Comparison of ENCODE assay signal across 16 cellular contexts in the genomic region with DNA sequence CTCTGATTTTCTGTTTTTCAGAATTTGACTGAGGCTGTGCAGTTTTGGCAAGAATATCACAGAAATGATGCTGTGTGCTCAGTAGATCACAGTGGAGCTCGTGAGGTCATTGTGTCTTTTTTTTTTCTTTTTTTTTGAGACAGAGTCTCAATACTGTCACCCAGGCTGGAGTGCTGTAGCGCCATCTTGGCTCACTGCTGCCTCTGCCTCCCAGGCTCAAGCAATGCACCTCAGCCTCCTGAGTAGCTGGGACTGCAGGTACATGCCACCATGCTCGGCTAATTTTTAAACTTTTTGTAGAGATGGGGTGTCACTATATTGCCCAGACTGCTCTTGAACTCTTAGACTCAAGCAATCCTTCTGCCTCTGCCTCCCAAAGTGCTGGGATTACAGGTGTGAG.
DNase-seq lines count a peak whose midpoint lies in the region; ATAC-seq, FAIRE-seq and TF ChIP-seq lines count a peak whose summit lies in the region.
"Had no signal": no experiment of that assay in that cellular context is flagged by ENCODE, and none has a peak within 500 bp of the region (broad histone marks: within the 10 kb centered on the region; RNA-seq: fewer than 3 reads in every experiment).

No MANE protein-coding gene starts in this region.

- intact Hi-C loops in IMR-90 (cut with micrococcal nuclease) = no loop called here

- H2BK5ac ChIP-seq in IMR-90 (ENCODE audit: low read depth, low read length, poor library complexity, severe bottlenecking) = peak overlapping the region; percentile 32
- H2BK5ac ChIP-seq in H1 (ENCODE audit: low read depth, low read length) = no peak overlapping the region

- TF ChIP-seq RAD21 in IMR-90 (IDR thresholded peaks at IDR 0.05; ENCODE audit: low read length) = no peak
- TF ChIP-seq RAD21 in H1 (IDR thresholded peaks at IDR 0.05 in 1 of 2, conservative IDR thresholded peaks at IDR 0.05 in 1 of 2; ENCODE audit: low read depth in 2 of 2, low read length in 2 of 2) = peak; percentile 24 to 38; a peak in 3 of 4 replicates

- peaks cover 18% of the 10 kb centered on the region for H3K4me1 Mint-ChIP-seq in GM23338
- H3K4me1 Mint-ChIP-seq: CD14-positive monocyte; CD4-positive, alpha-beta memory T cell had no signal

- peaks cover 7% of the 10 kb centered on the region; the same call in 1 of the 2 replicates for H3K9me1 ChIP-seq in IMR-90 (ENCODE audit: insufficient read depth, low read length)

- H2BK120ac ChIP-seq in IMR-90 (ENCODE audit: low read depth, low read length) (peak overlapping the region; percentile 38), H1 (replicated peaks; ENCODE audit: low read depth, low read length) (no peak overlapping the region)

- no peaks in the 10 kb centered on the region for H3K9me3 Mint-ChIP-seq in GM23338

- BruUV-seq in IMR-90 (replicated peaks; lab: Mats Ljungman, UMichigan) = no TSS peak

- H3K36me3 Mint-ChIP-seq in GM23338 (ENCODE audit: low read depth) = no peaks in the 10 kb centered on the region
- H3K36me3 Mint-ChIP-seq: CD14-positive monocyte; CD4-positive, alpha-beta memory T cell had no signal

- TF ChIP-seq POLR2A in IMR-90 (IDR thresholded peaks at IDR 0.05; ENCODE audit: low read depth, low read length) = no peak
- no peak for TF ChIP-seq POLR2A in H1 (IDR thresholded peaks at IDR 0.05; ENCODE audit: control extremely low read depth in 1 of 2, low read depth in 2 of 2, low read length in 2 of 2)

- H3K9ac ChIP-seq in IMR-90 (ENCODE audit: low read depth, low read length) (no peak overlapping the region), H1 (replicated peaks in 1 of 4; ENCODE audit: extremely low read depth in 1 of 4, low read depth in 3 of 4, low read length in 3 of 4) (no peak overlapping the region)
- H3K9ac ChIP-seq: BLaER1 had no signal

- dilution Hi-C loops in IMR-90 (cut with HindIII; ENCODE audit: low sequenced_read_pairs, unreplicated experiment) = no loop called here

- H3F3A ChIP-seq in GM23338 (replicated peaks; ENCODE audit: low read depth) = no peaks in the 10 kb centered on the region

- peak overlapping the region; percentile 17; the same call in 1 of the 2 replicates for H3K4ac ChIP-seq in IMR-90 (ENCODE audit: low read depth, low read length)
- H3K4ac ChIP-seq in H1 (replicated peaks; ENCODE audit: insufficient read length, low read depth, low read length) = no peak overlapping the region

- H3K23ac ChIP-seq in IMR-90 (ENCODE audit: low read depth, low read length) = peak overlapping the region; percentile 64; the same call in 1 of the 2 replicates
- H3K23ac ChIP-seq in H1 (ENCODE audit: insufficient read length) = no peak overlapping the region

- H3K36me3 ChIP-seq in GM23338 (ENCODE audit: insufficient read depth) (no peaks in the 10 kb centered on the region), IMR-90 (ENCODE audit: control insufficient read depth, insufficient read depth, low read length) (no peaks in the 10 kb centered on the region), H1 (ENCODE audit: control insufficient read depth in 2 of 4, insufficient read depth in 4 of 4, low read length in 3 of 4) (no peaks in the 10 kb centered on the region), iPS DF 6.9 (ENCODE audit: control insufficient read depth, insufficient read depth, low read length) (no peaks in the 10 kb centered on the region)
- H3K36me3 ChIP-seq: BLaER1 had no signal

- H3K27ac ChIP-seq in GM23338 (ENCODE audit: low read depth) (no peak overlapping the region), IMR-90 (ENCODE audit: insufficient read depth, low read length) (no peak overlapping the region), H1 (ENCODE audit: low read depth, low read length) (no peak overlapping the region), iPS DF 6.9 (ENCODE audit: low read length) (no peak overlapping the region)
- H3K27ac ChIP-seq: BLaER1 had no signal

- H3K4me1 ChIP-seq in GM23338 (ENCODE audit: insufficient read depth) = peaks cover 4% of the 10 kb centered on the region
- H3K4me1 ChIP-seq in IMR-90 (ENCODE audit: control insufficient read depth, insufficient read depth, low read length) = peaks cover 9% of the 10 kb centered on the region; the same call in 1 of the 2 replicates
- peaks cover 0 to 4% (median under 1%) of the 10 kb centered on the region in 4 experiments; a peak in 3 of 7 replicates for H3K4me1 ChIP-seq in H1 (replicated peaks in 1 of 4; ENCODE audit: control insufficient read depth in 3 of 4, insufficient read depth in 4 of 4, low read length in 3 of 4)
- no peaks in the 10 kb centered on the region for H3K4me1 ChIP-seq in iPS DF 6.9 (ENCODE audit: control insufficient read depth, insufficient read depth, low read length)

- no peak overlapping the region; the same call in 1 of the 2 replicates for H4K5ac ChIP-seq in IMR-90 (ENCODE audit: low read depth, low read length)
- H4K5ac ChIP-seq in H1 (ENCODE audit: insufficient read length, low read depth, low read length) = no peak overlapping the region

- no peak overlapping the region for H2BK12ac ChIP-seq in H1 (ENCODE audit: low read depth, low read length)

- POLR2A ChIA-PET in IMR-90 (lab: Charles Lee; ENCODE audit: unreplicated experiment) = no interaction called here
- POLR2A ChIA-PET in H1 (lab: Charles Lee; ENCODE audit: partially characterized antibody) = no interaction called here

- TF ChIP-seq EP300 in H1 (IDR thresholded peaks at IDR 0.05; ENCODE audit: borderline replicate concordance in 1 of 2, low read depth in 2 of 2, low read length in 2 of 2) = no peak

- no peaks in the 10 kb centered on the region for H3K9me3 ChIP-seq in IMR-90 (ENCODE audit: control insufficient read depth, insufficient read depth, low read length)
- no peaks in the 10 kb centered on the region for H3K9me3 ChIP-seq in H1 (ENCODE audit: insufficient read depth in 2 of 2, low read depth in 1 of 2, low read length in 1 of 2)
- H3K9me3 ChIP-seq in iPS DF 6.9 (ENCODE audit: control insufficient read depth, insufficient read depth, low read length) = no peaks in the 10 kb centered on the region
- H3K9me3 ChIP-seq: BLaER1 had no signal

- TF ChIP-seq CTCF in GM23338 (conservative IDR thresholded peaks at IDR 0.05; ENCODE audit: low read depth in 2 of 2) = peak; percentile 32 to 42
- no peak for TF ChIP-seq CTCF in IMR-90 (conservative IDR thresholded peaks at IDR 0.05; ENCODE audit: low read depth, low read length)
- TF ChIP-seq CTCF in H1 (IDR thresholded peaks at IDR 0.05; ENCODE audit: control extremely low read depth in 1 of 3, insufficient read depth in 1 of 3, low read depth in 1 of 3, low read length in 3 of 3) = peak; percentile 23 to 39 (median 32); a peak in 3 of 4 replicates

- H2AK5ac ChIP-seq in IMR-90 (ENCODE audit: low read depth, low read length) = peak overlapping the region; percentile 46
- H2AK5ac ChIP-seq in H1 (ENCODE audit: low read depth, low read length) = no peak overlapping the region

- peaks cover 0 to 9% of the 10 kb centered on the region in 2 experiments; a peak in 1 of 4 replicates for H3K79me1 ChIP-seq in IMR-90 (ENCODE audit: low read depth in 1 of 2, low read length in 2 of 2)
- H3K79me1 ChIP-seq in H1 (ENCODE audit: low read depth, low read length) = no peaks in the 10 kb centered on the region

- H3K27me3 Mint-ChIP-seq in GM23338 (ENCODE audit: insufficient read depth, low read depth, poor library complexity) = peaks cover 2% of the 10 kb centered on the region
- H3K27me3 Mint-ChIP-seq: CD4-positive, alpha-beta memory T cell had no signal

- in situ Hi-C loops in IMR-90 (cut with MboI; ENCODE audit: low sequenced_read_pairs) = no loop called here

- 80% methylated on average over 1 of the region's 3 CpGs; no CpG with 5 or more reads in 1 of the 2 experiments for WGBS in IMR-90 (ENCODE audit: extremely low coverage in 2 of 2, insufficient read length in 1 of 2), 2 experiments
- 88% methylated on average over 3 of the region's 3 CpGs; no CpG with 5 or more reads in 1 of the 2 experiments for WGBS in H1 (ENCODE audit: extremely low coverage in 1 of 2, insufficient coverage in 1 of 2, insufficient read length in 1 of 2, insufficient replicate concordance in 2 of 2, low coverage in 1 of 2, low lambda C conversion rate in 2 of 2, missing lambda C conversion rate in 1 of 2), 2 experiments
- WGBS in iPS DF 6.9 (ENCODE audit: insufficient coverage, insufficient read length) = no CpG with 5 or more reads among the region's 3 CpGs

- no peaks in the 10 kb centered on the region for H3K9me2 ChIP-seq in GM23338 (ENCODE audit: insufficient read depth)

- H3K27me3 ChIP-seq in GM23338 (ENCODE audit: insufficient read depth) (no peaks in the 10 kb centered on the region), IMR-90 (ENCODE audit: control insufficient read depth, insufficient read depth, low read length) (no peaks in the 10 kb centered on the region), H1 (replicated peaks in 1 of 4; ENCODE audit: control insufficient read depth in 3 of 4, extremely low read depth in 1 of 4, insufficient read depth in 3 of 4, low read length in 3 of 4) (no peaks in the 10 kb centered on the region), iPS DF 6.9 (ENCODE audit: control insufficient read depth, insufficient read depth, low read length) (no peaks in the 10 kb centered on the region)
- H3K27me3 ChIP-seq: BLaER1 had no signal

- H4K20me1 ChIP-seq in GM23338 (replicated peaks; ENCODE audit: insufficient read depth) (no peaks in the 10 kb centered on the region), IMR-90 (ENCODE audit: insufficient read depth, low read length) (no peaks in the 10 kb centered on the region), H1 (replicated peaks in 1 of 2; ENCODE audit: control insufficient read depth in 1 of 2, insufficient read depth in 2 of 2, low read length in 2 of 2) (no peaks in the 10 kb centered on the region)
- H4K20me1 ChIP-seq: BLaER1 had no signal

- H2BK20ac ChIP-seq in IMR-90 (ENCODE audit: low read depth, low read length) = peak overlapping the region; percentile 86
- H2BK20ac ChIP-seq in H1 (ENCODE audit: low read length) = no peak overlapping the region

- no peaks in the 10 kb centered on the region for H3K79me2 ChIP-seq in GM23338 (replicated peaks; ENCODE audit: insufficient read depth)
- no peaks in the 10 kb centered on the region for H3K79me2 ChIP-seq in H1 (ENCODE audit: control insufficient read depth in 1 of 2, insufficient read depth in 2 of 2, low read length in 2 of 2)

- CTCF ChIA-PET in IMR-90 (lab: Yijun Ruan, JAX) = interaction anchor here (1.0 kb wide), 1 partner anchor 132 kb away, joined by 3 read pairs; no protein-coding TSS in a partner anchor
- CTCF ChIA-PET in H1 (lab: Charles Lee; ENCODE audit: partially characterized antibody) = interaction anchor here (0.6 to 1.5 kb wide), 7 partner anchors 8 to 506 kb away, joined by 3 to 6 read pairs (median 4); no protein-coding TSS in a partner anchor

- H3K4me2 ChIP-seq in GM23338 (no peak overlapping the region), IMR-90 (ENCODE audit: low read depth, low read length) (no peak overlapping the region), H1 (ENCODE audit: insufficient read depth in 1 of 2, low read depth in 2 of 2, low read length in 2 of 2) (no peak overlapping the region)
- H3K4me2 ChIP-seq: BLaER1 had no signal

- H4K8ac ChIP-seq in IMR-90 (ENCODE audit: low read depth in 2 of 2, low read length in 2 of 2) = 0 out of 4 replicates have a peak overlapping the region, but pooled peaks of 1 of the 2 experiments have one; percentile 4
- H4K8ac ChIP-seq in H1 (ENCODE audit: extremely low read depth, insufficient read depth, low read length) = no peak overlapping the region

- no peak for FAIRE-seq in H1 (lab: Jason Lieb, UNC)
- FAIRE-seq: K562 had no signal

- H3K27ac Mint-ChIP-seq in GM23338 = no peak overlapping the region
- H3K27ac Mint-ChIP-seq: CD14-positive monocyte; CD4-positive, alpha-beta memory T cell had no signal

- H3K4me3 Mint-ChIP-seq in GM23338 = no peak overlapping the region
- H3K4me3 Mint-ChIP-seq: CD14-positive monocyte; CD4-positive, alpha-beta memory T cell had no signal

- H3K18ac ChIP-seq in IMR-90 (ENCODE audit: low read depth, low read length) (peak overlapping the region; percentile 33; the same call in 1 of the 2 replicates), H1 (ENCODE audit: extremely low read depth, low read length) (no peak overlapping the region)

- H4K91ac ChIP-seq in IMR-90 (ENCODE audit: insufficient read depth, low read depth, low read length) = peak overlapping the region; percentile 31; the same call in 1 of the 2 replicates
- H4K91ac ChIP-seq in H1 (replicated peaks; ENCODE audit: insufficient read length, low read length) = no peak overlapping the region

- H2BK15ac ChIP-seq in IMR-90 (ENCODE audit: low read depth, low read length) (peak overlapping the region; percentile 2; the same call in 2 of the 3 replicates), H1 (ENCODE audit: low read length) (no peak overlapping the region)

- H2AK9ac ChIP-seq in IMR-90 (replicated peaks; ENCODE audit: low read depth, low read length, poor library complexity) = no peak overlapping the region

- H3K14ac ChIP-seq in IMR-90 (replicated peaks; ENCODE audit: low read depth, low read length) = peak overlapping the region; percentile 77; the same call in 1 of the 2 replicates
- no peak overlapping the region for H3K14ac ChIP-seq in H1 (ENCODE audit: insufficient read length)

- H3K4me3 ChIP-seq in GM23338 = no peak overlapping the region
- no peak overlapping the region for H3K4me3 ChIP-seq in IMR-90 (ENCODE audit: insufficient read depth, low read depth, low read length)
- H3K4me3 ChIP-seq in H1 (ENCODE audit: extremely low read depth in 1 of 4, insufficient read depth in 2 of 4, low read depth in 3 of 4, low read length in 4 of 4) = no peak overlapping the region
- no peak overlapping the region for H3K4me3 ChIP-seq in iPS DF 6.9 (ENCODE audit: low read length)
- H3K4me3 ChIP-seq: BLaER1, K562 had no signal

- no peak overlapping the region for H2AFZ ChIP-seq in GM23338
- no peak overlapping the region for H2AFZ ChIP-seq in IMR-90 (replicated peaks; ENCODE audit: low read length, poor library complexity)
- H2AFZ ChIP-seq in H1 (ENCODE audit: low read length) = no peak overlapping the region

- DNase-seq in GM23338 (ENCODE audit: low spot score) (peak; percentile 20), IMR-90 (no peak), H1 (ENCODE audit: low read depth in 1 of 2, low spot score in 2 of 2) (no peak), iPS DF 6.9 (ENCODE audit: low read depth, low spot score) (peak; percentile 13), MV-4-11 (lab: John Stamatoyannopoulos, UW) (no peak)
- no peak for DNase-seq in activated CD4-positive, alpha-beta T cell treated with anti-CD3 and anti-CD28 coated beads for 48 hours
- DNase-seq: 8988T; CD4-positive, alpha-beta memory T cell; DMS153; DMS79; GDM1; H7 had no signal

- no peak overlapping the region for H3K56ac ChIP-seq in IMR-90 (ENCODE audit: extremely low read depth, insufficient read depth, low read length)
- no peak overlapping the region for H3K56ac ChIP-seq in H1 (replicated peaks; ENCODE audit: insufficient read length, low read depth, low read length)

- ATAC-seq in GM23338 (peak; percentile 67), IMR-90 (ENCODE audit: low read depth) (no peak), HG03045 (IDR thresholded peaks at IDR 0.05; ENCODE audit: unreplicated experiment) (no peak)
- ATAC-seq: K562 had no signal

- H3K23me2 ChIP-seq in H1 (ENCODE audit: low read depth, low read length) = no peaks in the 10 kb centered on the region

Comparison
In these comparisons a context has a peak if more than half of its experiments do, and no peak if none do; other contexts are left out.
1. DNase-seq: peak in GM23338 (single experiment) and iPS DF 6.9 (single experiment); none in IMR-90 (single experiment), H1 (0 of 2), activated CD4-positive, alpha-beta T cell treated with anti-CD3 and anti-CD28 coated beads for 48 hours (single experiment) and MV-4-11 (single experiment).